22 cellular contexts compared by ENCODE assay signal in genomic region chr9:38137342-38137741, GRCh38.
DNase-seq lines count a peak whose midpoint lies in the region; ATAC-seq, FAIRE-seq and TF ChIP-seq lines count a peak whose summit lies in the region.
"Had no signal": no experiment of that assay in that cellular context is flagged by ENCODE, and none has a peak within 500 bp of the region (broad histone marks: within the 10 kb centered on the region; RNA-seq: fewer than 3 reads in every experiment).

No MANE protein-coding gene starts in this region.

- no peak overlapping the region for H2AFZ ChIP-seq in GM12878 (ENCODE audit: control insufficient read depth, low read depth, low read length)
- H2AFZ ChIP-seq: GM23338 had no signal

- no peak for TF ChIP-seq EP300 in GM12878 (IDR thresholded peaks at IDR 0.05; ENCODE audit: borderline replicate concordance in 1 of 2, control insufficient read depth in 1 of 2, low read depth in 2 of 2, low read length in 2 of 2)

- TF ChIP-seq RAD21 in GM12878 (IDR thresholded peaks at IDR 0.05; ENCODE audit: insufficient read depth, low read depth, low read length), result no peak

- H4K8ac ChIP-seq in mesendoderm (ENCODE audit: low read depth, low read length), result no peak overlapping the region

- no peak overlapping the region for H3K4me3 ChIP-seq in GM12878
- H3K4me3 ChIP-seq in lower lobe of right lung, result no peak overlapping the region
- no peak overlapping the region for H3K4me3 ChIP-seq in mesendoderm (ENCODE audit: low read length)
- H3K4me3 ChIP-seq: A549; BLaER1 treated with 17β-estradiol and CSF1 and Interleukin-3, amounts not matched to agents 10 nM and 100 nM; GM23338 had no signal

- TF ChIP-seq POLR2A in GM12878 (IDR thresholded peaks at IDR 0.05; ENCODE audit: low read depth, low read length), result no peak

- no peak for TF ChIP-seq CTCF in GM12878 (IDR thresholded peaks at IDR 0.05 in 2 of 3, conservative IDR thresholded peaks at IDR 0.05 in 1 of 3; ENCODE audit: control insufficient read depth in 2 of 3, extremely low read depth in 1 of 3, insufficient read depth in 1 of 3, low read depth in 3 of 3, low read length in 3 of 3)
- no peak for TF ChIP-seq CTCF in lower lobe of right lung (IDR thresholded peaks at IDR 0.05)
- no peak for TF ChIP-seq CTCF in GM20000 (IDR thresholded peaks at IDR 0.05; ENCODE audit: extremely low read depth, missing control alignments)

- CTCF ChIA-PET in GM12878 (lab: Yijun Ruan, JAX), result interaction anchor here (1.2 to 11.0 kb wide), 11 partner anchors 12 to 224 kb away, joined by 3 to 116 read pairs (median 4); no protein-coding TSS in a partner anchor

- H3K23ac ChIP-seq in mesendoderm (ENCODE audit: low read length), result no peak overlapping the region

- H3K4me2 ChIP-seq in GM12878 (ENCODE audit: control insufficient read depth, insufficient read depth) (no peak overlapping the region), mesendoderm (ENCODE audit: low read length) (no peak overlapping the region)
- H3K4me2 ChIP-seq: A549; BLaER1 treated with 17β-estradiol and CSF1 and Interleukin-3, amounts not matched to agents 10 nM and 100 nM; GM23338 had no signal

- intact Hi-C loops in GM12878 (cut with micrococcal nuclease; ENCODE audit: unreplicated experiment) (no loop called here), lower lobe of right lung (cut with DNase I) (no loop called here)

- no TSS peak for BruUV-seq in GM12878 (replicated peaks; lab: Mats Ljungman, UMichigan)

- WGBS in GM12878 (ENCODE audit: insufficient coverage, insufficient replicate concordance, low lambda C conversion rate, missing lambda C conversion rate), result 15% methylated on average over 5 of the region's 5 CpGs
- no CpG with 5 or more reads among the region's 5 CpGs for WGBS in mesendoderm (ENCODE audit: extremely low coverage, insufficient coverage, low lambda C conversion rate)

- H3K27ac ChIP-seq in GM12878 (ENCODE audit: control insufficient read depth, insufficient read depth) (no peak overlapping the region), lower lobe of right lung (no peak overlapping the region), mesendoderm (ENCODE audit: low read depth, low read length) (no peak overlapping the region)
- H3K27ac ChIP-seq: A549; BLaER1 treated with 17β-estradiol and CSF1 and Interleukin-3, amounts not matched to agents 10 nM and 100 nM had no signal

- no peak overlapping the region for H3K9ac ChIP-seq in GM12878 (ENCODE audit: control insufficient read depth, insufficient read depth, low read length)
- H3K9ac ChIP-seq in mesendoderm (ENCODE audit: low read length), result no peak overlapping the region
- H3K9ac ChIP-seq: BLaER1 treated with 17β-estradiol and CSF1 and Interleukin-3, amounts not matched to agents 10 nM and 100 nM had no signal

- no peak overlapping the region for H3K4ac ChIP-seq in mesendoderm (ENCODE audit: low read depth, low read length)

- SMC1A ChIA-PET in GM12878 (lab: Charles Lee; ENCODE audit: uncharacterized antibody, unreplicated experiment), result interaction anchor here (0.8 to 3.1 kb wide), 22 partner anchors 7 to 234 kb away, joined by 3 to 28 read pairs (median 6); no protein-coding TSS in a partner anchor

- H3K18ac ChIP-seq in mesendoderm (ENCODE audit: low read length), result no peak overlapping the region

- H2AK5ac ChIP-seq in mesendoderm (ENCODE audit: low read length), result no peak overlapping the region

- H3K36me3 ChIP-seq in GM12878 (ENCODE audit: control insufficient read depth in 2 of 2, insufficient read depth in 2 of 2, low read length in 1 of 2), result no peaks in the 10 kb centered on the region
- no peaks in the 10 kb centered on the region for H3K36me3 ChIP-seq in lower lobe of right lung
- H3K36me3 ChIP-seq in mesendoderm (ENCODE audit: control insufficient read depth, insufficient read depth, low read length), result no peaks in the 10 kb centered on the region
- H3K36me3 ChIP-seq: BE2C; BLaER1 treated with 17β-estradiol and CSF1 and Interleukin-3, amounts not matched to agents 10 nM and 100 nM had no signal

- in situ Hi-C loops in GM12878 (cut with MboI), result no loop called here

- H3K79me2 ChIP-seq in GM12878 (ENCODE audit: control insufficient read depth, insufficient read depth, low read length) (no peaks in the 10 kb centered on the region), mesendoderm (ENCODE audit: control insufficient read depth, insufficient read depth, low read length) (no peaks in the 10 kb centered on the region)

- RAD21 ChIA-PET in GM12878 (lab: Charles Lee; ENCODE audit: unreplicated experiment), result interaction anchor here (0.6 to 3.2 kb wide), 11 partner anchors 10 to 90 kb away, joined by 3 to 33 read pairs (median 8); no protein-coding TSS in a partner anchor

- H3K9me3 ChIP-seq in GM12878 (replicated peaks; ENCODE audit: control insufficient read depth, insufficient read depth, low read length), result no peaks in the 10 kb centered on the region
- H3K9me3 ChIP-seq in lower lobe of right lung, result no peaks in the 10 kb centered on the region
- H3K9me3 ChIP-seq: A549; BE2C; BLaER1 treated with 17β-estradiol and CSF1 and Interleukin-3, amounts not matched to agents 10 nM and 100 nM had no signal

- H2BK120ac ChIP-seq in mesendoderm (ENCODE audit: low read depth, low read length), result no peak overlapping the region

- H3K27me3 ChIP-seq in GM12878 (replicated peaks in 1 of 2; ENCODE audit: control insufficient read depth in 2 of 2, insufficient read depth in 2 of 2, low read length in 1 of 2) (peaks cover 1% of the 10 kb centered on the region in 2 experiments; a peak in 3 of 4 replicates), lower lobe of right lung (ENCODE audit: low read depth) (no peaks in the 10 kb centered on the region), mesendoderm (ENCODE audit: insufficient read depth, low read length, poor library complexity) (no peaks in the 10 kb centered on the region)
- H3K27me3 ChIP-seq: BE2C; BLaER1 treated with 17β-estradiol and CSF1 and Interleukin-3, amounts not matched to agents 10 nM and 100 nM had no signal

- H2BK15ac ChIP-seq in mesendoderm (replicated peaks; ENCODE audit: low read depth), result no peak overlapping the region

- POLR2A ChIA-PET in GM12878 (lab: Charles Lee), result interaction anchor here (0.9 to 2.3 kb wide), 6 partner anchors 9 to 47 kb away, joined by 3 to 10 read pairs (median 4); no protein-coding TSS in a partner anchor

- no peak overlapping the region for H2BK5ac ChIP-seq in mesendoderm (ENCODE audit: low read length)

- H4K5ac ChIP-seq in mesendoderm (ENCODE audit: low read length), result no peak overlapping the region

- no peak overlapping the region for H3K56ac ChIP-seq in mesendoderm (ENCODE audit: low read length)

- no peaks in the 10 kb centered on the region for H4K20me1 ChIP-seq in GM12878 (ENCODE audit: control insufficient read depth, insufficient read depth)
- H4K20me1 ChIP-seq: BLaER1 treated with 17β-estradiol and CSF1 and Interleukin-3, amounts not matched to agents 10 nM and 100 nM had no signal

- no peak for FAIRE-seq in GM12878 (lab: Jason Lieb, UNC)
- FAIRE-seq: A549, G401.6, GM19239 had no signal

- DNase-seq in OCI-M1 (lab: John Stamatoyannopoulos, UW) (peak; percentile 21), GM12878 (ENCODE audit: low read depth, low spot score) (no peak), lower lobe of right lung (no peak), GM20000 (ENCODE audit: low spot score) (no peak), mesendoderm (no peak)
- DNase-seq in stimulated activated naive CD4-positive, alpha-beta T cell treated with Interleukin-2 at 50 U/mL for 16 hours (lab: John Stamatoyannopoulos, UW), result no peak
- DNase-seq: 8988T; ACHN; AML-193; BE2C; Calu3; CD4-positive, alpha-beta memory T cell; COR-L47; DMS153; DND-41; H9 had no signal

- ATAC-seq in GM12878 (peak; percentile 14; the same call in 2 of the 3 replicates), lower lobe of right lung (peak; percentile 25 to 35)
- ATAC-seq: A549, GM23338, HCT116 had no signal

- H3K4me1 ChIP-seq in GM12878 (ENCODE audit: control insufficient read depth, insufficient read depth, low read length) (peaks cover 3% of the 10 kb centered on the region; the same call in 1 of the 2 replicates), lower lobe of right lung (peaks cover 4% of the 10 kb centered on the region), mesendoderm (ENCODE audit: control insufficient read depth, low read depth, low read length) (peaks cover 1% of the 10 kb centered on the region)

- H3K79me1 ChIP-seq in mesendoderm (ENCODE audit: low read length), result no peaks in the 10 kb centered on the region

TF ChIP-seq in GM12878, 131 proteins besides CTCF, POLR2A, EP300 and RAD21 (continues in another document):
- no peak for TF ChIP-seq TCF7 (IDR thresholded peaks at IDR 0.05; ENCODE audit: borderline replicate concordance)
- no peak for TF ChIP-seq GABPA (IDR thresholded peaks at IDR 0.05; ENCODE audit: low read depth)
- TF ChIP-seq NR2C2 (IDR thresholded peaks at IDR 0.05; ENCODE audit: borderline replicate concordance, control insufficient read depth, insufficient read length, low read depth), result no peak
- TF ChIP-seq NR2F1 (conservative IDR thresholded peaks at IDR 0.05), result no peak
- no peak for TF ChIP-seq BRCA1 (IDR thresholded peaks at IDR 0.05; ENCODE audit: low read depth, low read length)
- TF ChIP-seq NBN (IDR thresholded peaks at IDR 0.05), result no peak
- TF ChIP-seq EED (IDR thresholded peaks at IDR 0.05; ENCODE audit: low read depth), result no peak
- no peak for TF ChIP-seq HSF1 (IDR thresholded peaks at IDR 0.05; ENCODE audit: low read depth, low read length)
- no peak for TF ChIP-seq PBX3 (IDR thresholded peaks at IDR 0.05; ENCODE audit: insufficient replicate concordance, low read depth, low read length)
- no peak for TF ChIP-seq YBX1 (IDR thresholded peaks at IDR 0.05)
